Comparison of ENCODE assay signal across 7 cellular contexts in the genomic region with DNA sequence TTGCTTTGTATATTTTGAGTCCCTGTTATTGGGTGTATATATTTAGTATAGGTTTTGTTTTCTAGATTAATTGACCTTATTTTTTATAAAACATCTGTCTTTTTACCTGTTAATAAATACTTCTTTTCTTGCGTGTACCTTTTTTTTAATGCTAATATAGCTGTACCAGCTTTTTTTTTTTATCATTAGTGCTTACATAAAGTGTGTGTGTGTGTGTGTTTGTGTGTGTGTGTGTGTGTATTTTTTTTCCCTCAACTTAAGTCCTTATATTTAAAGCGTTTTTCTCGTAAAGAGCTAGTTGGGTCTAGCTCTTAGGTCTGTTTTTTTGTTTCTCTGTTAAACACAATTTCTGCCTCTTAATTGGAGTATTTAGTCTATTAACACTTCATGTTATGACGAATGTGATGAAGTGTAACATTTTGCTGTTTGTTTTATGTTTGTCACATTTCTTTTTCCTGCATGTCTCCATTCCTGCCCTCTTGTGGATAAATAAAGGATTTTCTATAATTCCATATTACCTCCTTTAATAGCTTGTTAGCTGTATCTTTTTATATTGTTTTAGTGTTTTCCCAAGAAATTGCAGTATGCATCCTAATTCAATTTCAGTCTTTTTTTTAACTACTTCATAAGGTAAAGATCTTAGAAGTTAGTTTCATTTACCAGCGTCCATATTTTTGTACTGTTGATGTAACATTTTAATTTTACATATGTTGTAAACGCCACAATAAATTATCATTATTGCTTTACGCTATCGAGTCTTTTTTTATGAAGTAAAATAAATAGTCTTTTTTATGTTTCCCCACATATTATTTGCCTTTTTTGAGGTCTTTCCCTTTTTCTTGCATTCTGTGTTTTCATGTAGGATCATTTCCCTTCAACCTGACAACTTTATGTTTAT. TPM values are rescaled to one million over a fixed set of nuclear protein-coding genes. Genes with fewer than 3 reads are reported as not detected.
DNase-seq lines count a peak whose midpoint lies in the region; ATAC-seq, FAIRE-seq and TF ChIP-seq lines count a peak whose summit lies in the region.

No MANE protein-coding gene starts in this region.

- intact Hi-C loops in lower leg skin (cut with DNase I; ENCODE audit: low total_unique reads) = no loop called here

- H3K4me3 ChIP-seq in astrocyte of the spinal cord (ENCODE audit: low read depth, low read length) (no peak overlapping the region), lower leg skin (ENCODE audit: low read depth, poor library complexity, severe bottlenecking) (no peak overlapping the region)

- no peak for FAIRE-seq in D721Med (lab: Jason Lieb, UNC)

- DNase-seq in D721Med (ENCODE audit: insufficient read length, low spot score) (no peak), M059J (ENCODE audit: low read depth) (peak; percentile 40), astrocyte of the spinal cord (ENCODE audit: low read depth, low spot score) (peak; percentile 42), midbrain (lab: John Stamatoyannopoulos, UW) (peak; percentile 53), lower leg skin (ENCODE audit: low spot score in 2 of 2) (no peak)

- ATAC-seq in HG03025 (IDR thresholded peaks at IDR 0.05; ENCODE audit: low FRiP score, unreplicated experiment) = no peak
- ATAC-seq in HG03354 (IDR thresholded peaks at IDR 0.05; ENCODE audit: poor library complexity, severe bottlenecking, unreplicated experiment) = no peak

- WGBS in lower leg skin, 2 donors = 79 to 82% methylated on average over 8 of the region's 8 CpGs

- in situ Hi-C loops in astrocyte of the spinal cord (cut with HindIII; ENCODE audit: low sequenced_read_pairs) = no loop called here

- no peak for TF ChIP-seq POLR2A in lower leg skin (IDR thresholded peaks at IDR 0.05)

- TF ChIP-seq CTCF in D721Med (IDR thresholded peaks at IDR 0.05; ENCODE audit: insufficient read depth, missing control alignments) = peak; percentile 38
- TF ChIP-seq CTCF in astrocyte of the spinal cord (IDR thresholded peaks at IDR 0.05; ENCODE audit: low read depth, low read length) = peak; percentile 27
- no peak for TF ChIP-seq CTCF in lower leg skin (IDR thresholded peaks at IDR 0.05)

RNA-seq across cellular contexts. Expression of gene PRMT2, which starts 4.3 kb away (rescaled TPM):
- total RNA-seq in M059J (2014; rRNA removed; shearing (Covaris generic)) = 75.0 and 117 TPM in 2 replicates
- total RNA-seq in lower leg skin = 100 to 1,000 TPM in 2 of 4 donors, 10 to 100 TPM in 2; 88.0 to 115 (median 95.2) TPM

RNA-seq across cellular contexts. Expression of gene S100B, which starts 34.9 kb away (rescaled TPM):
- total RNA-seq in M059J (2014; rRNA removed; shearing (Covaris generic)) = not detected in 2 replicates
- total RNA-seq in lower leg skin = 10 to 100 TPM in 3 of 4 donors, 1 to 10 TPM in 1; 5.4 to 18.3 (median 13.7) TPM

Comparison
In these comparisons a context has a peak if more than half of its experiments do, and no peak if none do; other contexts are left out.
1. DNase-seq: peak in M059J (single experiment), astrocyte of the spinal cord (single experiment) and midbrain (single experiment); none in D721Med (single experiment) and lower leg skin (0 of 2).
2. CTCF ChIP-seq: peak in D721Med (single experiment) and astrocyte of the spinal cord (single experiment); none in lower leg skin (0 of 3).